Comparison of ENCODE assay signal across 18 cellular contexts in genomic region chr6:132192646-132193045, GRCh38.
A peak's percentile ranks its signal among the peaks of the same experiment; 100 is the strongest.
DNase-seq lines count a peak whose midpoint lies in the region; ATAC-seq lines count a peak whose summit lies in the region.
"Had no signal": no experiment of that assay in that cellular context is flagged by ENCODE, and none has a peak within 500 bp of the region (broad histone marks: within the 10 kb centered on the region; RNA-seq: fewer than 3 reads in every experiment).

No MANE protein-coding gene starts in this region.

- peak; percentile 71 for DNase-seq in MV-4-11 (lab: John Stamatoyannopoulos, UW)
- DNase-seq in SKM-1 (lab: John Stamatoyannopoulos, UW; ENCODE audit: unreplicated experiment): peak; percentile 14
- DNase-seq in fibroblast of peridontal ligament (ENCODE audit: extremely low read depth): peak; percentile 47
- DNase-seq in stromal cell of bone marrow (ENCODE audit: low read depth): peak; percentile 63
- DNase-seq in activated T-cell treated with anti-CD3 and anti-CD28 coated beads, Interleukin-2, amount 50 U/mL, for 48 hours: no peak
- no peak for DNase-seq in HCEC 1CT
- DNase-seq: ACHN, AML-193, GF-D8, GOT3, NCI-H1417, NCI-H2029, NCI-H2171, NCI-H446, NCI-H748 treated with DMSO at 0.1 percent for 48 hours, Right ventricle myocardium superior had no signal

- ATAC-seq in HG02678 (IDR thresholded peaks at IDR 0.05; ENCODE audit: unreplicated experiment) (no peak), GM21367 (IDR thresholded peaks at IDR 0.05; ENCODE audit: unreplicated experiment) (no peak)

Comparison
In these comparisons a context has a peak if more than half of its experiments do, and no peak if none do; other contexts are left out.
1. DNase-seq: peak in MV-4-11 (single experiment), SKM-1 (single experiment), fibroblast of peridontal ligament (single experiment) and stromal cell of bone marrow (single experiment); none in activated T-cell treated with anti-CD3 and anti-CD28 coated beads, Interleukin-2, amount 50 U/mL, for 48 hours (0 of 2) and HCEC 1CT (single experiment).